In genomic region chr17:16568541-16569357, GRCh38 we compare ENCODE assay signal across 8 cellular contexts. TPM values are rescaled to one million over a fixed set of nuclear protein-coding genes. Genes with fewer than 3 reads are reported as not detected.
A peak's percentile ranks its signal among the peaks of the same experiment; 100 is the strongest.
DNase-seq lines count a peak whose midpoint lies in the region; ATAC-seq and FAIRE-seq lines count a peak whose summit lies in the region.

TSS of gene ZNF287 (minus strand) at chr17:16569204. CDS start at chr17:16567731, 1,473 bp downstream.

- no peak within 1 kb of the TSS for H2BK12ac ChIP-seq in neuronal stem cell (ENCODE audit: low read length)

- H3K4me2 ChIP-seq in neuronal stem cell (ENCODE audit: insufficient read depth, low read length, poor library complexity, severe bottlenecking) = peak within 1 kb of the TSS; percentile 99

- H3K4me1 ChIP-seq in neuronal stem cell (ENCODE audit: control insufficient read depth in 2 of 2, insufficient read depth in 1 of 2, low read depth in 1 of 2, low read length in 2 of 2) = peaks cover 0 to 3% of the 10 kb centered on the region in 2 donors

- intact Hi-C loops in activated naive CD4-positive, alpha-beta T cell treated with anti-CD3 and anti-CD28 coated beads for 36 hours (cut with micrococcal nuclease) = loop anchor here (1.0 kb wide), 2 partner anchors 16 to 33 kb away; no protein-coding TSS in a partner anchor

- H3K14ac ChIP-seq in neuronal stem cell (ENCODE audit: low read length) = peak within 1 kb of the TSS; percentile 91

- no peak within 1 kb of the TSS for H3K27ac Mint-ChIP-seq in activated naive CD4-positive, alpha-beta T cell treated with anti-CD3 and anti-CD28 coated beads for 36 hours

- H2BK120ac ChIP-seq in neuronal stem cell (ENCODE audit: low read depth, low read length) = no peak within 1 kb of the TSS

- H2AK5ac ChIP-seq in neuronal stem cell (ENCODE audit: low read depth, low read length) = peak within 1 kb of the TSS; percentile 58

- peak; percentile 93 for ATAC-seq in GM21528 (IDR thresholded peaks at IDR 0.05; ENCODE audit: low FRiP score, unreplicated experiment)

- peak; percentile 36 for DNase-seq in DMS114 treated with DMSO at 0.1 percent for 48 hours (lab: John Stamatoyannopoulos, UW; ENCODE audit: unreplicated experiment)
- peak; percentile 84 for DNase-seq in KBM-7
- DNase-seq in RPMI8226 = peak; percentile 51
- peak; percentile 94 for DNase-seq in activated naive CD4-positive, alpha-beta T cell treated with anti-CD3 and anti-CD28 coated beads for 36 hours
- peak; percentile 95 to 98 for DNase-seq in frontal cortex (ENCODE audit: low spot score in 2 of 2)
- DNase-seq in neuronal stem cell (ENCODE audit: low spot score) = peak; percentile 89
- peak; percentile 83 for DNase-seq in stromal cell of bone marrow (ENCODE audit: low read depth)

- H4K8ac ChIP-seq in neuronal stem cell (ENCODE audit: low read depth, low read length) = no peak within 1 kb of the TSS

- H3K18ac ChIP-seq in neuronal stem cell (ENCODE audit: low read length) = peak within 1 kb of the TSS; percentile 92

- H2BK5ac ChIP-seq in neuronal stem cell (ENCODE audit: low read length) = no peak within 1 kb of the TSS

- peak within 1 kb of the TSS; percentile 93 for H2AFZ ChIP-seq in neuronal stem cell (ENCODE audit: low read length)

- no peaks in the 10 kb centered on the region for H3K27me3 Mint-ChIP-seq in activated naive CD4-positive, alpha-beta T cell treated with anti-CD3 and anti-CD28 coated beads for 36 hours (ENCODE audit: low read depth)

- H3K9ac ChIP-seq in neuronal stem cell (ENCODE audit: low read depth, low read length, poor library complexity) = peak within 1 kb of the TSS; percentile 96

- peaks cover 11% of the 10 kb centered on the region for H3K36me3 Mint-ChIP-seq in activated naive CD4-positive, alpha-beta T cell treated with anti-CD3 and anti-CD28 coated beads for 36 hours (ENCODE audit: low read depth)

- H3K79me1 ChIP-seq in neuronal stem cell (ENCODE audit: low read depth, low read length) = peaks cover 4% of the 10 kb centered on the region

- peak within 1 kb of the TSS; percentile 26 for H2BK15ac ChIP-seq in neuronal stem cell (ENCODE audit: low read length)

- peak within 1 kb of the TSS; percentile 80 for H3K4me3 Mint-ChIP-seq in activated naive CD4-positive, alpha-beta T cell treated with anti-CD3 and anti-CD28 coated beads for 36 hours

- no peak within 1 kb of the TSS for H4K91ac ChIP-seq in neuronal stem cell (ENCODE audit: low read depth, low read length, poor library complexity)

- peak within 1 kb of the TSS; percentile 81 to 94 for H3K4me3 ChIP-seq in neuronal stem cell (ENCODE audit: low read length in 2 of 2)

- WGBS in neuronal stem cell (ENCODE audit: extremely low coverage in 2 of 2, insufficient read length in 2 of 2, insufficient replicate concordance in 1 of 2), 2 donors = no CpG with 5 or more reads among the region's 77 CpGs

- no peak within 1 kb of the TSS for H3K27ac ChIP-seq in neuronal stem cell (replicated peaks; ENCODE audit: low read length)

- peaks cover 0 to 42% of the 10 kb centered on the region in 2 donors for H3K36me3 ChIP-seq in neuronal stem cell (replicated peaks in 1 of 2; ENCODE audit: control insufficient read depth in 2 of 2, insufficient read depth in 2 of 2, low read length in 2 of 2)

- H3K4me1 Mint-ChIP-seq in activated naive CD4-positive, alpha-beta T cell treated with anti-CD3 and anti-CD28 coated beads for 36 hours (ENCODE audit: low read depth) = peaks cover 13% of the 10 kb centered on the region

- H3K9me3 ChIP-seq in neuronal stem cell (replicated peaks in 1 of 2; ENCODE audit: control insufficient read depth in 2 of 2, insufficient read depth in 1 of 2, low read depth in 1 of 2, low read length in 2 of 2) = peaks cover 0 to 38% of the 10 kb centered on the region in 2 donors

- no peak within 1 kb of the TSS for H3K4ac ChIP-seq in neuronal stem cell (ENCODE audit: low read length)

- H3K9me3 Mint-ChIP-seq in activated naive CD4-positive, alpha-beta T cell treated with anti-CD3 and anti-CD28 coated beads for 36 hours = no peaks in the 10 kb centered on the region

- FAIRE-seq in frontal cortex (lab: Jason Lieb, UNC) = no peak

- CTCF ChIA-PET in activated naive CD4-positive, alpha-beta T cell treated with anti-CD3 and anti-CD28 coated beads for 36 hours (lab: Charles Lee) = interaction anchor here (1.5 to 4.1 kb wide), 2 partner anchors 16 to 21 kb away, joined by 6 to 17 read pairs; no protein-coding TSS in a partner anchor

- in situ Hi-C loops in KBM-7 (cut with MboI; ENCODE audit: low pct_unique_long_range_greater_than_20kb, low sequenced_read_pairs) = no loop called here

- H3K27me3 ChIP-seq in neuronal stem cell (ENCODE audit: control insufficient read depth in 3 of 3, insufficient read depth in 3 of 3, low read depth in 1 of 3, low read length in 3 of 3) = no peaks in the 10 kb centered on the region

- peak within 1 kb of the TSS; percentile 44 for H3K23ac ChIP-seq in neuronal stem cell (ENCODE audit: low read depth, low read length, poor library complexity)

RNA-seq across cellular contexts. Expression of gene ZNF287, which starts in this region (rescaled TPM):
- 1 to 10 TPM; 5.1 to 6.3 TPM for total RNA-seq in activated naive CD4-positive, alpha-beta T cell treated with anti-CD3 and anti-CD28 coated beads for 36 hours
- total RNA-seq in frontal cortex = 27.3 TPM
- polyA plus RNA-seq in neuronal stem cell (2013, experiment 1 of 2) = 7.4 TPM
- 10.7 TPM for polyA plus RNA-seq in neuronal stem cell (2013, experiment 2 of 2)

Comparison
In these comparisons a context has a peak if more than half of its experiments do, and no peak if none do; other contexts are left out.
1. DNase-seq: peak in every context shown above with its lines; median percentile 96 in frontal cortex; 94 in activated naive CD4-positive, alpha-beta T cell treated with anti-CD3 and anti-CD28 coated beads for 36 hours; 89 in neuronal stem cell; 84 in KBM-7; 83 in stromal cell of bone marrow; 51 in RPMI8226; 36 in DMS114 treated with DMSO at 0.1 percent for 48 hours.